ENCODE assay signal across 1 cellular context in the genomic region with DNA sequence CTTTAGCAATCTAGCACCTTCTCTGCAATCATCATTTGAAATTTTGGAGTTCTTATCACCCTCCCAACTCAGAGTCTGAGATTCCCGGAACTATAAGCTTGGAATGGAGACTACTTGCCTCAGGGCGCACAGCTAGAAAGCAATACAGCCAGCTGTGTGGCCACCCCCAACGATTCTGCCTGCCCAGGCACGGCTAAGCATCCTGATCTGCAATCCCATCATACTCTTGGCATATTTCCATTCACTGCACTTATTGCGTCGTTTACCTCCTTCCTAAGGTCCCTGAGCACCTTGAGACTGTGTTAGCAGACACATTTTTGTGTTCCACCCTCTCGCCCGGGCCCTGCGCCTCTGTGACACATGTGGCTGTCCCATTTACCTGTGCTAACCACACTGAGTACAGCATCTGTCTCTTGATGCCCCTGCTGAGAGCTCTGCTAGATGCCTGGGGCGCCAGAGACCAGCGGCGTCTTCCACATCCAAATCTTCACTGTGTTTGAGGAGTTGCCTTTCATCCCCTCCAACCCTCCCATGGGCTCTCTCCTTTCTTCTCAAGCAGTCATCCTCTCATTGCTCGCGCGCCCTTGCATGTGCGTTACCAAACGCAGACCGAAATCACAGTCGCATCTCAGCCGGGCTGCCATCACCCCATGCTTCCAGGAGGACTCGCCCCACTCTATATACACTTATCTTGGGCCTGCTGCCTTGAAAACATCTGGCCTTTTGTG.
TF ChIP-seq lines count a peak whose summit lies in the region.

No MANE protein-coding gene starts in this region.

TF ChIP-seq in WTC11, 78 proteins besides CTCF, POLR2A, EP300 and RAD21 (continued from another document):
- TF ChIP-seq ZBTB21 (CRISPR knock-in tag; IDR thresholded peaks at IDR 0.05; ENCODE audit: borderline replicate concordance) (no peak), FOXP1 (CRISPR knock-in tag; IDR thresholded peaks at IDR 0.05; ENCODE audit: borderline replicate concordance) (no peak), ETV6 (CRISPR knock-in tag; IDR thresholded peaks at IDR 0.05) (no peak), FOXP4 (CRISPR knock-in tag; IDR thresholded peaks at IDR 0.05) (no peak)
TF ChIP-seq in WTC11: peak in this region for 0.
